ENCODE assay signal across 8 cellular contexts in the genomic region with DNA sequence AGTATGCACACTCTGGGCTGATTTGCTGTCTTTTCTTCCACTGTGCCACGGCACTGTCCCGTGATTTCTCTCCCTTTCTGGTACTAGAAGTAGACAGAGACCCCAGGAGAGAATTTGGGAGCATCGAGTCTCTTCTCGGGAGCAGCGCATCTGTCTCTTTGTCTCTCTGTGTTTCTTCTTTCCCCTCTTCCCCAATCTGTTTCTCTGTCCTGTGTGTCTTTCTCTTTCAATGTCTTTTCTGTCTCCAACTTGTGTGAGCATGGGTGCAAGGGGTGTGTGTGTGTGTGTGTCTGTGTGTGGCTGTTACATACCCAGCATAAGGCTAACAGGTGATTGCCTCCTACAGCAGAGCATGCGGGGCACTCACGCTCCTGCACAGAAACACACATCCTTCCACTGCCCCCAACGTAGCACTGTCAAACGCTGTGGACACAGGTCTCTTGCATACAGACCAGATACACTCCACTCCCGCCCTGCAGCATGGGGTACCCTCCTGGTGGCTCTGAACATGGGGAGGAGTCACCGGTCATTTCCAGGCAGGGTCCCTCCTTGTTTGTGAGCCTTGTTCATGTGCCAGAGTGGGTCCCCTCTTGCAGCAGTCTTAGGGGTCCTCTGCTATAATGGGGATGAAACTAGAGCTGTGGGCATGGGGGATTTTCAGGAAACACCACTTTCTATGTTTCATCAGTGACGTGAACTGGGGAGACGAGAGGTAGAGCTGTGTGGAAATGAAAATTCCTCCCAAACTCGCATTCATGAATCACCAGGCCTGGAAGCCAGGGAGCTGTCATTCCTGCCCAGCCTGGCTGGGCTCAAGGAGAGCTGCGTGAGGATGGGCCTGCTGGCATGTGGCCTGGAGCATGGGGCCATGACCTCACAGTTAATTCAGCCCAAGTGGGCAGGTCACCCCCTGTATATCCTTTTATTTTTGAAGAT. TPM values are rescaled to one million over a fixed set of nuclear protein-coding genes. Genes with fewer than 3 reads are reported as not detected.
A peak's percentile ranks its signal among the peaks of the same experiment; 100 is the strongest.
DNase-seq lines count a peak whose midpoint lies in the region; ATAC-seq and TF ChIP-seq lines count a peak whose summit lies in the region.

No MANE protein-coding gene starts in this region.

- no peak for ATAC-seq in GM18870 (IDR thresholded peaks at IDR 0.05; ENCODE audit: unreplicated experiment)
- ATAC-seq in left colon: no peak

- DNase-seq in AG09319 (ENCODE audit: extremely low read depth, low read depth) (peak; percentile 75), MG63 (peak; percentile 96), dedifferentiated amniotic fluid mesenchymal stem cell (ENCODE audit: extremely low spot score) (peak; percentile 88), NCI-H524 (lab: John Stamatoyannopoulos, UW) (no peak), left colon (no peak), NCI-H526 treated with DMSO at 0.1 percent for 48 hours (lab: John Stamatoyannopoulos, UW) (no peak)

- no peaks in the 10 kb centered on the region for H3K27me3 ChIP-seq in MG63
- H3K27me3 ChIP-seq in muscle layer of duodenum (ENCODE audit: low read depth, low read length): no peaks in the 10 kb centered on the region

- H3K27ac ChIP-seq in muscle layer of duodenum (ENCODE audit: low read length): no peak overlapping the region

- no peaks in the 10 kb centered on the region for H3K9me3 ChIP-seq in MG63
- no peaks in the 10 kb centered on the region for H3K9me3 ChIP-seq in muscle layer of duodenum (ENCODE audit: control insufficient read depth in 1 of 2, low read length in 2 of 2)

- no peak for TF ChIP-seq CTCF in AG09319 (IDR thresholded peaks at IDR 0.05; ENCODE audit: low read depth, low read length)

- intact Hi-C loops in left colon (cut with DNase I, micrococcal nuclease): no loop called here

- H3K4me1 ChIP-seq in muscle layer of duodenum (ENCODE audit: control insufficient read depth in 1 of 2, insufficient read depth in 2 of 2, low read length in 2 of 2): peaks cover 0 to 24% of the 10 kb centered on the region in 2 donors

- H3K4me3 ChIP-seq in MG63 (peak overlapping the region; percentile 55), muscle layer of duodenum (ENCODE audit: low read depth in 1 of 2, low read length in 2 of 2) (peak overlapping the region; percentile 17 to 65)

- H3K36me3 ChIP-seq in MG63: peaks cover 7% of the 10 kb centered on the region
- no peaks in the 10 kb centered on the region for H3K36me3 ChIP-seq in muscle layer of duodenum (ENCODE audit: control insufficient read depth in 1 of 2, insufficient read depth in 2 of 2, low read length in 2 of 2)

RNA-seq across cellular contexts. Expression of gene ADAMTS14, which starts 1.0 kb away (rescaled TPM):
- total RNA-seq in MG63 (2014; rRNA removed; shearing (Covaris generic); ENCODE audit: low replicate concordance): 1.6 and 2.7 TPM in 2 replicates
- total RNA-seq in left colon: 1 to 10 TPM in 1 of 2 donors, under 1 TPM in 1; 0.95 to 2.1 TPM

Comparison
In these comparisons a context has a peak if more than half of its experiments do, and no peak if none do; other contexts are left out.
1. DNase-seq: peak in AG09319 (single experiment), MG63 (single experiment) and dedifferentiated amniotic fluid mesenchymal stem cell (single experiment); none in NCI-H524 (0 of 2), left colon (0 of 2) and NCI-H526 treated with DMSO at 0.1 percent for 48 hours (single experiment).